8 cellular contexts compared by ENCODE assay signal in genomic region chr1:43992232-43992995, GRCh38. TPM values are rescaled to one million over a fixed set of nuclear protein-coding genes. Genes with fewer than 3 reads are reported as not detected.
A peak's percentile ranks its signal among the peaks of the same experiment; 100 is the strongest.
DNase-seq lines count a peak whose midpoint lies in the region; ATAC-seq and TF ChIP-seq lines count a peak whose summit lies in the region.

No MANE protein-coding gene starts in this region.

- CTCF ChIA-PET in PC-9 (lab: Charles Lee) = interaction anchor here (0.5 to 0.7 kb wide), 5 partner anchors 8 to 229 kb away, joined by 3 read pairs; no protein-coding TSS in a partner anchor

- no peaks in the 10 kb centered on the region for H3K9me2 ChIP-seq in PC-9 (ENCODE audit: insufficient read depth)

- H3K36me3 ChIP-seq in PC-9 (ENCODE audit: low read depth) (no peaks in the 10 kb centered on the region), esophagus (ENCODE audit: control insufficient read depth in 2 of 2, insufficient read depth in 2 of 2, low read length in 1 of 2) (peaks cover 0 to 8% of the 10 kb centered on the region in 2 donors), psoas muscle (ENCODE audit: insufficient read depth in 1 of 2, low read depth in 1 of 2) (no peaks in the 10 kb centered on the region)

- ATAC-seq in psoas muscle (no peak), HG02885 (IDR thresholded peaks at IDR 0.05; ENCODE audit: poor library complexity, unreplicated experiment) (no peak)
- ATAC-seq in activated CD4-positive, CD25-positive, alpha-beta regulatory T cell treated with anti-CD3 and anti-CD28 coated beads, Interleukin-2, amount 50 U/mL, for 24 hours = no peak

- POLR2A ChIA-PET in PC-9 (lab: Charles Lee; ENCODE audit: unreplicated experiment) = interaction anchor here (0.5 to 0.7 kb wide), 5 partner anchors 36 to 786 kb away, joined by 3 to 9 read pairs (median 5); partner anchors contain the start of genes C1orf210 and ST3GAL3

- H3K4me3 ChIP-seq in GM08714 (ENCODE audit: low read length) (peak overlapping the region; percentile 73; the same call in 1 of the 2 replicates), PC-9 (peak overlapping the region; percentile 59), esophagus (ENCODE audit: low read depth in 1 of 2, low read length in 2 of 2) (peak overlapping the region; percentile 54 to 81), psoas muscle (peak overlapping the region; percentile 83)

- H3K9me3 ChIP-seq in PC-9 (ENCODE audit: insufficient read depth, low read depth) = no peaks in the 10 kb centered on the region
- H3K9me3 ChIP-seq in esophagus (ENCODE audit: control insufficient read depth in 2 of 2, insufficient read depth in 1 of 2, low read depth in 1 of 2, low read length in 1 of 2) = no peaks in the 10 kb centered on the region
- H3K9me3 ChIP-seq in psoas muscle = no peaks in the 10 kb centered on the region

- DNase-seq in PC-9 (peak in 1 of 2 experiments; percentile 14), psoas muscle (no peak), kidney glomerular epithelial cell (lab: John Stamatoyannopoulos, UW) (no peak), head of caudate nucleus (no peak)

- TSS peak; percentile 34 for BruUV-seq in PC-9 (replicated peaks; lab: Mats Ljungman, UMichigan)

- peaks cover 54% of the 10 kb centered on the region for H3F3A ChIP-seq in PC-9 (ENCODE audit: insufficient read depth, low read depth)

- H3K4me2 ChIP-seq in PC-9 = peak overlapping the region; percentile 97

- 43 to 47% methylated on average over 11 of the region's 11 CpGs for WGBS in esophagus, 2 donors
- 52 to 59% (median 54%) methylated on average over 11 of the region's 11 CpGs for WGBS in psoas muscle, 3 donors

- H3K27me3 ChIP-seq in PC-9 (ENCODE audit: insufficient read depth, low read depth) (no peaks in the 10 kb centered on the region), esophagus (ENCODE audit: control insufficient read depth in 1 of 2, insufficient read depth in 2 of 2, low read length in 2 of 2) (no peaks in the 10 kb centered on the region), psoas muscle (ENCODE audit: insufficient read depth in 3 of 3, low read length in 2 of 3) (no peaks in the 10 kb centered on the region)

- H3K27ac ChIP-seq in PC-9 (peak overlapping the region; percentile 86), esophagus (ENCODE audit: low read depth in 2 of 2, low read length in 1 of 2) (peak overlapping the region; percentile 3 to 71), psoas muscle (no peak overlapping the region)

- H2AFZ ChIP-seq in PC-9 = peak overlapping the region; percentile 75; the same call in 1 of the 2 replicates

- intact Hi-C loops in PC-9 (cut with micrococcal nuclease; ENCODE audit: unreplicated experiment) (loop anchor here (1.0 to 5.0 kb wide), 3 partner anchors 40 to 463 kb away; partner anchors contain the start of gene SLC6A9), psoas muscle (cut with DNase I) (no loop called here), head of caudate nucleus (cut with DNase I) (no loop called here)

- H3K79me2 ChIP-seq in PC-9 (ENCODE audit: low read depth) = no peaks in the 10 kb centered on the region

- H3K4me1 ChIP-seq in PC-9 (replicated peaks; ENCODE audit: insufficient read depth) (peaks cover 25% of the 10 kb centered on the region), esophagus (ENCODE audit: control insufficient read depth in 2 of 2, insufficient read depth in 2 of 2, low read length in 1 of 2) (peaks cover 3 to 9% of the 10 kb centered on the region in 2 donors), psoas muscle (peaks cover 6% of the 10 kb centered on the region)

- no peaks in the 10 kb centered on the region; the same call in 1 of the 2 replicates for H4K20me1 ChIP-seq in PC-9 (ENCODE audit: insufficient read depth)

- TF ChIP-seq CTCF in PC-9 (conservative IDR thresholded peaks at IDR 0.05) (no peak), psoas muscle (IDR thresholded peaks at IDR 0.05) (no peak)

RNA-seq across cellular contexts. Expression of gene CCDC24, which starts 1.0 kb away (rescaled TPM):
- total RNA-seq in PC-9 (2021) (47.9 and 56.5 TPM in 2 replicates), psoas muscle (1 to 10 TPM; 1.1 to 1.9 (median 1.6) TPM)
- polyA plus RNA-seq in esophagus (1 to 10 TPM; 4.0 to 7.5 TPM), psoas muscle (1 to 10 TPM in 2 of 3 donors, under 1 TPM in 1; 0.83 to 3.9 (median 2.3) TPM)

RNA-seq across cellular contexts. Expression of gene B4GALT2, which starts 13.4 kb away (rescaled TPM):
- 66.2 and 72.9 TPM in 2 replicates for total RNA-seq in PC-9 (2021)
- polyA plus RNA-seq in esophagus = 10 to 100 TPM; 22.7 to 30.6 TPM
- 10 to 100 TPM; 33.5 to 54.9 (median 50.7) TPM for total RNA-seq in psoas muscle
- polyA plus RNA-seq in psoas muscle = 10 to 100 TPM; 57.1 to 81.0 (median 60.2) TPM

RNA-seq across cellular contexts. Expression of gene ATP6V0B, which starts 17.7 kb away (rescaled TPM):
- total RNA-seq in PC-9 (2021) = 110 and 125 TPM in 2 replicates
- 100 to 1,000 TPM in 1 of 2 donors, 10 to 100 TPM in 1; 66.1 to 124 TPM for polyA plus RNA-seq in esophagus
- total RNA-seq in psoas muscle = 100 to 1,000 TPM in 3 of 4 donors, 10 to 100 TPM in 1; 87.9 to 133 (median 106) TPM
- polyA plus RNA-seq in psoas muscle = 100 to 1,000 TPM; 159 to 260 (median 236) TPM

RNA-seq across cellular contexts. Expression of gene DPH2, which starts 22.6 kb away (rescaled TPM):
- 32.8 and 37.8 TPM in 2 replicates for total RNA-seq in PC-9 (2021)
- polyA plus RNA-seq in esophagus = 10 to 100 TPM; 14.2 to 17.9 TPM
- total RNA-seq in psoas muscle = 10 to 100 TPM; 37.8 to 62.9 (median 44.3) TPM
- polyA plus RNA-seq in psoas muscle = 100 to 1,000 TPM in 1 of 3 donors, 10 to 100 TPM in 2; 53.7 to 123 (median 87.6) TPM

RNA-seq across cellular contexts. Expression of gene SLC6A9, which starts 38.8 kb away (rescaled TPM):
- total RNA-seq in PC-9 (2021) = 57.7 and 70.1 TPM in 2 replicates
- polyA plus RNA-seq in esophagus = 10 to 100 TPM; 13.8 to 22.8 TPM
- 1 to 10 TPM in 1 of 4 donors, under 1 TPM in 3; 0.71 to 1.2 (median 0.75) TPM for total RNA-seq in psoas muscle
- under 1 TPM; 0.28 to 0.40 (median 0.40) TPM for polyA plus RNA-seq in psoas muscle

Comparison
In these comparisons a context has a peak if more than half of its experiments do, and no peak if none do; other contexts are left out.
1. RNA of gene CCDC24, which starts 1.0 kb away (total RNA-seq): 47.9 to 56.5 TPM in PC-9; 1.1 to 1.9 TPM in psoas muscle; every median in the first group is over 10 times any median in the second.
2. Peak in every context shown above with its lines, with median percentiles within 50 percentile points of each other: H3K4me3 ChIP-seq.